ENCODE assay signal across 22 cellular contexts in genomic region chr22:44543362-44543761, GRCh38.
"Had no signal": no experiment of that assay in that cellular context is flagged by ENCODE, and none has a peak within 500 bp of the region (broad histone marks: within the 10 kb centered on the region; RNA-seq: fewer than 3 reads in every experiment).

No MANE protein-coding gene starts in this region.

- H3K4me3 ChIP-seq: gastrocnemius medialis, mucosa of descending colon, spleen, upper lobe of right lung had no signal

- H3K36me3 ChIP-seq: gastrocnemius medialis, spleen, upper lobe of right lung had no signal

- H3K27ac ChIP-seq: gastrocnemius medialis, spleen, upper lobe of right lung, VCaP had no signal

- H3K27ac Mint-ChIP-seq: activated CD4-positive, alpha-beta T cell treated with anti-CD3 and anti-CD28 coated beads, Interleukin-2, amount 10 ng/mL, durations not matched to agents 7 days and 5 days; activated CD8-positive, alpha-beta T cell treated with anti-CD3 and anti-CD28 coated beads, Interleukin-2, amount 10 ng/mL, durations not matched to agents 7 days and 5 days; activated naive CD8-positive, alpha-beta T cell treated with anti-CD3 and anti-CD28 coated beads for 36 hours; activated T-cell treated with anti-CD3 and anti-CD28 coated beads, Interleukin-2, amount 50 U/mL, for 24 hours; progenitor cell of endocrine pancreas; T-helper 2 cell treated with Interferon-gamma antibody and Interleukin-4, amounts not matched to agents 5 μg/mL and 100 μg/mL, for 36 hours had no signal

- H3K4me1 ChIP-seq: gastrocnemius medialis, upper lobe of right lung had no signal

- H3K9me3 Mint-ChIP-seq: activated CD4-positive, alpha-beta T cell treated with anti-CD3 and anti-CD28 coated beads, Interleukin-2, amount 10 ng/mL, durations not matched to agents 7 days and 5 days; activated naive CD8-positive, alpha-beta T cell treated with anti-CD3 and anti-CD28 coated beads for 36 hours; activated T-cell treated with anti-CD3 and anti-CD28 coated beads, Interleukin-2, amount 50 U/mL, for 24 hours; T-helper 2 cell treated with Interferon-gamma antibody and Interleukin-4, amounts not matched to agents 5 μg/mL and 100 μg/mL, for 36 hours had no signal

- FAIRE-seq: astrocyte, keratinocyte had no signal

- DNase-seq: activated CD4-positive, alpha-beta T cell treated with anti-CD3 and anti-CD28 coated beads, Interleukin-2, amount 10 ng/mL, durations not matched to agents 7 days and 5 days; activated CD8-positive, alpha-beta T cell treated with anti-CD3 and anti-CD28 coated beads, Interleukin-2, amount 10 ng/mL, durations not matched to agents 7 days and 5 days; activated naive CD4-positive, alpha-beta T cell treated with Interleukin-2 at 50 U/mL for 16 hours; activated naive CD8-positive, alpha-beta T cell treated with anti-CD3 and anti-CD28 coated beads for 36 hours; central memory CD4-positive, alpha-beta T cell; dermis blood vessel endothelial cell; effector memory CD4-positive, alpha-beta T cell; gastrocnemius medialis; head of caudate nucleus; left colon; mesendoderm; mucosa of descending colon; spleen; stimulated activated CD4-positive, alpha-beta T cell treated with anti-CD3 and anti-CD28 coated beads, Interleukin-4, amount 100 ng/mL, for 1 hour; stimulated activated naive CD4-positive, alpha-beta T cell treated with Interleukin-2 at 50 U/mL for 16 hours had no signal

- ATAC-seq: activated CD8-positive, alpha-beta T cell treated with anti-CD3 and anti-CD28 coated beads, Interleukin-2, amount 10 ng/mL, durations not matched to agents 7 days and 5 days; gastrocnemius medialis; mucosa of descending colon; upper lobe of right lung had no signal

- H3K9me3 ChIP-seq: gastrocnemius medialis, mucosa of descending colon, upper lobe of right lung had no signal

- H3K36me3 Mint-ChIP-seq: activated naive CD8-positive, alpha-beta T cell treated with anti-CD3 and anti-CD28 coated beads for 36 hours had no signal

- H3K4me1 Mint-ChIP-seq: activated CD4-positive, alpha-beta T cell treated with anti-CD3 and anti-CD28 coated beads, Interleukin-2, amount 10 ng/mL, durations not matched to agents 7 days and 5 days; activated naive CD8-positive, alpha-beta T cell treated with anti-CD3 and anti-CD28 coated beads for 36 hours had no signal

- H3K4me3 Mint-ChIP-seq: activated CD4-positive, alpha-beta T cell treated with anti-CD3 and anti-CD28 coated beads, Interleukin-2, amount 10 ng/mL, durations not matched to agents 7 days and 5 days; activated CD8-positive, alpha-beta T cell treated with anti-CD3 and anti-CD28 coated beads, Interleukin-2, amount 10 ng/mL, durations not matched to agents 7 days and 5 days; activated naive CD8-positive, alpha-beta T cell treated with anti-CD3 and anti-CD28 coated beads for 36 hours; activated T-cell treated with anti-CD3 and anti-CD28 coated beads, Interleukin-2, amount 50 U/mL, for 24 hours; T-helper 2 cell treated with Interferon-gamma antibody and Interleukin-4, amounts not matched to agents 5 μg/mL and 100 μg/mL, for 36 hours had no signal
